8 cellular contexts compared by ENCODE assay signal in genomic region chr5:14142856-14143508, GRCh38. TPM values are rescaled to one million over a fixed set of nuclear protein-coding genes. Genes with fewer than 3 reads are reported as not detected.
A peak's percentile ranks its signal among the peaks of the same experiment; 100 is the strongest.
DNase-seq lines count a peak whose midpoint lies in the region; ATAC-seq and TF ChIP-seq lines count a peak whose summit lies in the region.

Gene TRIO, plus strand, starts transcription at chr5:14143342. Its CDS starts 384 bp downstream, at chr5:14143726.

- H3K27me3 ChIP-seq in colonic mucosa, result no peaks in the 10 kb centered on the region

- H3K9me3 Mint-ChIP-seq in activated CD4-positive, alpha-beta T cell treated with anti-CD3 and anti-CD28 coated beads for 36 hours (ENCODE audit: low read depth), result no peaks in the 10 kb centered on the region

- H3K4me3 ChIP-seq in AG04449 (ENCODE audit: low read depth, low read length) (peak within 1 kb of the TSS; percentile 95), colonic mucosa (peak within 1 kb of the TSS; percentile 86)

- peaks cover 38% of the 10 kb centered on the region for H3K27me3 Mint-ChIP-seq in activated CD4-positive, alpha-beta T cell treated with anti-CD3 and anti-CD28 coated beads for 36 hours

- peak within 1 kb of the TSS; percentile 91 for H3K27ac ChIP-seq in colonic mucosa

- no peaks in the 10 kb centered on the region for H3K36me3 ChIP-seq in colonic mucosa

- peak within 1 kb of the TSS; percentile 83 to 86 for H3K9ac ChIP-seq in colonic mucosa (ENCODE audit: low read depth in 2 of 2, low read length in 2 of 2)

- TF ChIP-seq CTCF in AG04449 (IDR thresholded peaks at IDR 0.05; ENCODE audit: insufficient read depth, low read length, missing control alignments) (peak; percentile 53), colonic mucosa (IDR thresholded peaks at IDR 0.05) (peak; percentile 34)

- intact Hi-C loops in activated CD4-positive, alpha-beta T cell treated with anti-CD3 and anti-CD28 coated beads for 36 hours (cut with DNase I, micrococcal nuclease), result loop anchor here (1.0 to 10.0 kb wide), 8 partner anchors 34 to 724 kb away; partner anchors contain the start of gene OTULIN (in 2 of the 2)
- intact Hi-C loops in colonic mucosa (cut with DNase I), result loop anchor here (10.0 kb wide), 2 partner anchors 62 to 122 kb away; no protein-coding TSS in a partner anchor
- intact Hi-C loops in left colon (cut with DNase I, micrococcal nuclease), result loop anchor here in 1 of 2 donors (10.0 kb wide), 1 partner anchor 122 kb away; no protein-coding TSS in a partner anchor

- POLR2A ChIA-PET in AG04449 (lab: Yijun Ruan, JAX), result interaction anchor here (0.6 to 3.5 kb wide), 10 partner anchors 10 to 132 kb away, joined by 3 to 20 read pairs (median 5); no protein-coding TSS in a partner anchor
- POLR2A ChIA-PET in activated CD4-positive, alpha-beta T cell treated with anti-CD3 and anti-CD28 coated beads for 36 hours (lab: Charles Lee), result no interaction called here

- DNase-seq in AG04449 (ENCODE audit: low read depth, low spot score) (no peak), NCI-H2196 treated with DMSO at 0.1 percent for 48 hours (lab: John Stamatoyannopoulos, UW; ENCODE audit: unreplicated experiment) (peak; percentile 72), colonic mucosa (peak; percentile 96), left colon (peak; percentile 92 to 95)
- DNase-seq in activated CD4-positive, alpha-beta T cell treated with anti-CD3 and anti-CD28 coated beads for 36 hours, result peak; percentile 88
- peak; percentile 72 to 83 for DNase-seq in stimulated activated CD4-positive, alpha-beta T cell treated with anti-CD3 and anti-CD28 coated beads, Interleukin-1b, Interleukin-23, amount 100 ng/mL, for 4 hours (ENCODE audit: low read depth in 2 of 2)

- peak within 1 kb of the TSS; percentile 78 for H3K27ac Mint-ChIP-seq in activated CD4-positive, alpha-beta T cell treated with anti-CD3 and anti-CD28 coated beads for 36 hours

- ATAC-seq in GM18870 (IDR thresholded peaks at IDR 0.05; ENCODE audit: unreplicated experiment), result peak; percentile 36
- peak; percentile 44 for ATAC-seq in HG03135 (IDR thresholded peaks at IDR 0.05; ENCODE audit: unreplicated experiment)
- peak; percentile 76 for ATAC-seq in activated CD4-positive, alpha-beta T cell treated with anti-CD3 and anti-CD28 coated beads for 36 hours
- peak; percentile 70 for ATAC-seq in left colon

- CTCF ChIA-PET in AG04449 (lab: Yijun Ruan, JAX), result interaction anchor here (0.7 to 2.3 kb wide), 6 partner anchors 9 to 158 kb away, joined by 3 to 10 read pairs (median 5); no protein-coding TSS in a partner anchor
- CTCF ChIA-PET in activated CD4-positive, alpha-beta T cell treated with anti-CD3 and anti-CD28 coated beads for 36 hours (lab: Charles Lee), result interaction anchor here (0.7 kb wide), 1 partner anchor 126 kb away, joined by 3 read pairs; no protein-coding TSS in a partner anchor

- peaks cover 6% of the 10 kb centered on the region for H3K4me1 ChIP-seq in colonic mucosa

- peaks cover 7% of the 10 kb centered on the region for H3K4me1 Mint-ChIP-seq in activated CD4-positive, alpha-beta T cell treated with anti-CD3 and anti-CD28 coated beads for 36 hours

- H3K4me3 Mint-ChIP-seq in activated CD4-positive, alpha-beta T cell treated with anti-CD3 and anti-CD28 coated beads for 36 hours, result peak within 1 kb of the TSS; percentile 75

- H3K36me3 Mint-ChIP-seq in activated CD4-positive, alpha-beta T cell treated with anti-CD3 and anti-CD28 coated beads for 36 hours (ENCODE audit: low read depth), result no peaks in the 10 kb centered on the region

- H3K9me3 ChIP-seq in colonic mucosa, result no peaks in the 10 kb centered on the region

RNA-seq across cellular contexts. Expression of gene TRIO, which starts in this region (rescaled TPM):
- 10 to 100 TPM in 1 of 2 experiments, 1 to 10 TPM in 1; 9.2 to 11.3 TPM for total RNA-seq in activated CD4-positive, alpha-beta T cell treated with anti-CD3 and anti-CD28 coated beads for 36 hours
- 100 to 1,000 TPM; 134 to 138 TPM for total RNA-seq in colonic mucosa
- total RNA-seq in left colon, result 100 to 1,000 TPM; 140 to 181 TPM

Comparison
In these comparisons a context has a peak if more than half of its experiments do, and no peak if none do; other contexts are left out.
1. RNA of gene TRIO (total RNA-seq): 140 to 181 TPM in left colon and 134 to 138 TPM in colonic mucosa; 9.2 to 11.3 TPM in activated CD4-positive, alpha-beta T cell treated with anti-CD3 and anti-CD28 coated beads for 36 hours; every median in the first group is over 10 times any median in the second.
2. Peak in every context shown above with its lines, with median percentiles within 50 percentile points of each other: ATAC-seq.